ENCODE assay signal across 7 cellular contexts in the genomic region with DNA sequence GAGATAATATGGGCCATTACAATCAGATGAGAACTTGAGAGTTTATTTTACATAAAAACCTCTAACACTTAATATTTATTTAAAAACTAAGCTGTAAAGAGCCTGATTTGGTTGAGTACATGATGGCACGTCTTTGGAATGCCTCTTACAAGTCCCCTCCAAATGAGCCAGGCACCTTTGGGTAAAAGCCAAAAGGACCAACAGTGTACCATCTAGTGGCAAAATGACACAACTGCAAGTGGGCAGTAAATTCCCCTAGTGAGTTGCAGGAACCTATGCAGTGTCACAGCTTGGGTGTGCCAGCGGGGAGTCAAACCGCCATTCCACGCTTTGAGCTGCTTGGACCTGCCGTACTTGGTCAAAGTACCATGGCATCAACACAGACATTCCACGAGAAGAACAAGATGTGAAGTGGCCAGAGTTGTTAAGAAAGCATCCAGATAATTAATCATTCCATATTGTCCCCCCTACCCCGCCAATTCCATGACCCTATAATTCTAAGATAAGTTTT.
DNase-seq lines count a peak whose midpoint lies in the region; ATAC-seq and TF ChIP-seq lines count a peak whose summit lies in the region.

No MANE protein-coding gene starts in this region.

- no peak overlapping the region for H3K9ac ChIP-seq in KMS-11
- no peak overlapping the region for H3K9ac ChIP-seq in SK-N-SH
- H3K9ac ChIP-seq in liver (ENCODE audit: low read depth in 1 of 2, low read length in 2 of 2), result no peak overlapping the region
- H3K9ac ChIP-seq in stomach smooth muscle (ENCODE audit: low read length in 2 of 2), result peak overlapping the region; percentile 35 to 73

- no peak for TF ChIP-seq EP300 in SK-N-SH (IDR thresholded peaks at IDR 0.05; ENCODE audit: borderline replicate concordance in 1 of 2, low read depth in 1 of 2, low read length in 1 of 2)

- CTCF ChIA-PET in SK-N-SH (lab: Yijun Ruan, JAX), result interaction anchor here (0.7 to 13.9 kb wide), 41 partner anchors 8 to 850 kb away, joined by 3 to 136 read pairs (median 5); a partner anchor contains a TSS

- H3K36me3 ChIP-seq in DOHH2 (ENCODE audit: control insufficient read depth, low read length) (no peaks in the 10 kb centered on the region), KMS-11 (ENCODE audit: insufficient read depth) (no peaks in the 10 kb centered on the region), SK-N-SH (replicated peaks in 1 of 2; ENCODE audit: control insufficient read depth in 1 of 2, insufficient read depth in 2 of 2, low read length in 1 of 2) (no peaks in the 10 kb centered on the region), liver (ENCODE audit: control insufficient read depth in 4 of 4, insufficient read depth in 3 of 4, low read depth in 1 of 4, low read length in 3 of 4) (no peaks in the 10 kb centered on the region), stomach smooth muscle (ENCODE audit: control insufficient read depth in 2 of 2, insufficient read depth in 2 of 2, low read length in 2 of 2) (peaks cover 0 to under 1% of the 10 kb centered on the region in 2 donors)

- H4K20me1 ChIP-seq in DOHH2 (ENCODE audit: control insufficient read depth, insufficient read depth, low read depth, low read length) (no peaks in the 10 kb centered on the region), KMS-11 (ENCODE audit: insufficient read depth) (no peaks in the 10 kb centered on the region), SK-N-SH (ENCODE audit: insufficient read depth) (no peaks in the 10 kb centered on the region)

- H3K4me1 ChIP-seq in DOHH2 (ENCODE audit: control insufficient read depth, low read length) (no peaks in the 10 kb centered on the region), KMS-11 (ENCODE audit: low read depth, poor library complexity, severe bottlenecking) (peaks cover 13% of the 10 kb centered on the region), SK-N-SH (ENCODE audit: control insufficient read depth in 1 of 2, insufficient read depth in 2 of 2, low read depth in 1 of 2, low read length in 1 of 2) (peaks cover 4% of the 10 kb centered on the region in 2 experiments; a peak in 2 of 4 replicates), liver (ENCODE audit: control insufficient read depth in 4 of 4, insufficient read depth in 4 of 4, low read length in 3 of 4) (peaks cover 2 to 35% (median 21%) of the 10 kb centered on the region in 4 donors), stomach smooth muscle (ENCODE audit: control insufficient read depth, insufficient read depth, low read length) (peaks cover 75% of the 10 kb centered on the region)

- H3K27me3 ChIP-seq in DOHH2 (ENCODE audit: control insufficient read depth, low read length), result peaks cover 12% of the 10 kb centered on the region
- H3K27me3 ChIP-seq in KMS-11 (ENCODE audit: insufficient read depth, low read depth), result peaks cover 18% of the 10 kb centered on the region
- H3K27me3 ChIP-seq in SK-N-SH (ENCODE audit: insufficient read depth), result no peaks in the 10 kb centered on the region
- no peaks in the 10 kb centered on the region for H3K27me3 ChIP-seq in liver (ENCODE audit: control insufficient read depth in 4 of 4, insufficient read depth in 4 of 4, low read length in 3 of 4)
- H3K27me3 ChIP-seq in stomach smooth muscle (ENCODE audit: control insufficient read depth in 1 of 2, insufficient read depth in 2 of 2, low read length in 2 of 2), result no peaks in the 10 kb centered on the region

- H3K4me2 ChIP-seq in DOHH2 (ENCODE audit: low read length), result no peak overlapping the region
- peak overlapping the region; percentile 10; the same call in 1 of the 2 replicates for H3K4me2 ChIP-seq in KMS-11
- H3K4me2 ChIP-seq in SK-N-SH, result peak overlapping the region; percentile 46; the same call in 1 of the 2 replicates

- peak; percentile 62 for ATAC-seq in GM21390 (IDR thresholded peaks at IDR 0.05; ENCODE audit: unreplicated experiment)

- H3K9me3 ChIP-seq in DOHH2 (ENCODE audit: control insufficient read depth, insufficient read depth, low read length) (no peaks in the 10 kb centered on the region), SK-N-SH (no peaks in the 10 kb centered on the region), liver (ENCODE audit: control insufficient read depth in 4 of 4, low read length in 3 of 4) (no peaks in the 10 kb centered on the region), stomach smooth muscle (ENCODE audit: control insufficient read depth in 2 of 2, low read length in 2 of 2) (no peaks in the 10 kb centered on the region)

- 39% methylated on average over 5 of the region's 7 CpGs for WGBS in SK-N-SH (ENCODE audit: low lambda C conversion rate)
- 23% methylated on average over 7 of the region's 7 CpGs for WGBS in liver

- H3K27ac ChIP-seq in DOHH2 (ENCODE audit: low read depth, low read length) (no peak overlapping the region), KMS-11 (no peak overlapping the region), SK-N-SH (ENCODE audit: low read depth in 2 of 2, low read length in 1 of 2) (0 out of 4 replicates have a peak overlapping the region, but pooled peaks of 1 of the 2 experiments have one; percentile 16), liver (ENCODE audit: low read depth in 1 of 2, low read length in 2 of 2) (peak overlapping the region; percentile 78 to 81), stomach smooth muscle (ENCODE audit: low read length) (peak overlapping the region; percentile 98)

- no peak overlapping the region for H2AFZ ChIP-seq in KMS-11 (ENCODE audit: low read depth)
- no peak overlapping the region; the same call in 1 of the 2 replicates for H2AFZ ChIP-seq in SK-N-SH (ENCODE audit: low read depth)

- TF ChIP-seq RAD21 in SK-N-SH (IDR thresholded peaks at IDR 0.05; ENCODE audit: low read length) (peak; percentile 64), liver (IDR thresholded peaks at IDR 0.05) (peak; percentile 68 to 85)

- POLR2A ChIA-PET in SK-N-SH (lab: Yijun Ruan, JAX), result no interaction called here

- H3F3A ChIP-seq in DOHH2 (ENCODE audit: control insufficient read depth, insufficient read depth) (no peaks in the 10 kb centered on the region), SK-N-SH (replicated peaks; ENCODE audit: insufficient read depth) (peaks cover 8% of the 10 kb centered on the region)

- H3K4me3 ChIP-seq in DOHH2 (ENCODE audit: low read length) (no peak overlapping the region), KMS-11 (IDR thresholded peaks at IDR 0.05; ENCODE audit: insufficient read depth, low read depth, low read length) (no peak overlapping the region), SK-N-SH (ENCODE audit: low read depth in 2 of 2, low read length in 1 of 2) (no peak overlapping the region), liver (ENCODE audit: low read depth in 1 of 3, low read length in 3 of 3) (no peak overlapping the region), stomach smooth muscle (ENCODE audit: low read length in 2 of 2) (peak overlapping the region in 1 of 2 donors; percentile 35)

- no peaks in the 10 kb centered on the region for H3K9me2 ChIP-seq in DOHH2 (replicated peaks; ENCODE audit: control insufficient read depth, low read length)
- no peaks in the 10 kb centered on the region for H3K9me2 ChIP-seq in SK-N-SH

- TF ChIP-seq CTCF in DOHH2 (IDR thresholded peaks at IDR 0.05; ENCODE audit: low read depth, low read length, poor library complexity, severe bottlenecking), result peak; percentile 77
- peak; percentile 93 for TF ChIP-seq CTCF in KMS-11 (conservative IDR thresholded peaks at IDR 0.05; ENCODE audit: low read depth, low read length)
- TF ChIP-seq CTCF in SK-N-SH (IDR thresholded peaks at IDR 0.05), result peak; percentile 81
- peak; percentile 93 for TF ChIP-seq CTCF in liver (IDR thresholded peaks at IDR 0.05; ENCODE audit: low read depth, low read length, missing input control)

- H3K79me2 ChIP-seq in DOHH2 (ENCODE audit: control insufficient read depth, low read length) (no peaks in the 10 kb centered on the region), KMS-11 (ENCODE audit: insufficient read depth, low read depth) (no peaks in the 10 kb centered on the region), SK-N-SH (ENCODE audit: insufficient read depth) (no peaks in the 10 kb centered on the region)

- DNase-seq in SK-N-SH (peak; percentile 67), dedifferentiated amniotic fluid mesenchymal stem cell (ENCODE audit: extremely low spot score) (peak; percentile 27)

TF ChIP-seq in SK-N-SH, 30 proteins besides CTCF, POLR2A, EP300 and RAD21:
- peak; percentile 57 for TF ChIP-seq NFIC (IDR thresholded peaks at IDR 0.05; ENCODE audit: borderline replicate concordance)
- TF ChIP-seq TAF1 (IDR thresholded peaks at IDR 0.05; ENCODE audit: borderline replicate concordance, low read depth, low read length), result no peak
- TF ChIP-seq RFX5 (IDR thresholded peaks at IDR 0.05; ENCODE audit: low read length), result 0 out of 2 replicates have a peak, but pooled peaks have one; percentile 32
- peak; percentile 70 for TF ChIP-seq SMC3 (IDR thresholded peaks at IDR 0.05; ENCODE audit: low read depth, low read length)

TF ChIP-seq in liver, 16 proteins besides CTCF, POLR2A, EP300 and RAD21 (continues in another document):
- TF ChIP-seq, protein P1, sequence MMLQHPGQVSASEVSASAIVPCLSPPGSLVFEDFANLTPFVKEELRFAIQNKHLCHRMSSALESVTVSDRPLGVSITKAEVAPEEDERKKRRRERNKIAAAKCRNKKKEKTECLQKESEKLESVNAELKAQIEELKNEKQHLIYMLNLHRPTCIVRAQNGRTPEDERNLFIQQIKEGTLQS (IDR thresholded peaks at IDR 0.05), result no peak
- TF ChIP-seq FOXA1 (IDR thresholded peaks at IDR 0.05) (no peak), FOXA2 (IDR thresholded peaks at IDR 0.05) (no peak), NR2F2 (IDR thresholded peaks at IDR 0.05) (peak; percentile 40), GABPA (IDR thresholded peaks at IDR 0.05 in 1 of 2, conservative IDR thresholded peaks at IDR 0.05 in 1 of 2) (no peak), YY1 (IDR thresholded peaks at IDR 0.05) (peak; percentile 45), RXRA (IDR thresholded peaks at IDR 0.05) (peak in 1 of 2 donors; percentile 5), EGR1 (IDR thresholded peaks at IDR 0.05; ENCODE audit: low read depth in 2 of 2) (no peak)
- TF ChIP-seq, protein P2, sequence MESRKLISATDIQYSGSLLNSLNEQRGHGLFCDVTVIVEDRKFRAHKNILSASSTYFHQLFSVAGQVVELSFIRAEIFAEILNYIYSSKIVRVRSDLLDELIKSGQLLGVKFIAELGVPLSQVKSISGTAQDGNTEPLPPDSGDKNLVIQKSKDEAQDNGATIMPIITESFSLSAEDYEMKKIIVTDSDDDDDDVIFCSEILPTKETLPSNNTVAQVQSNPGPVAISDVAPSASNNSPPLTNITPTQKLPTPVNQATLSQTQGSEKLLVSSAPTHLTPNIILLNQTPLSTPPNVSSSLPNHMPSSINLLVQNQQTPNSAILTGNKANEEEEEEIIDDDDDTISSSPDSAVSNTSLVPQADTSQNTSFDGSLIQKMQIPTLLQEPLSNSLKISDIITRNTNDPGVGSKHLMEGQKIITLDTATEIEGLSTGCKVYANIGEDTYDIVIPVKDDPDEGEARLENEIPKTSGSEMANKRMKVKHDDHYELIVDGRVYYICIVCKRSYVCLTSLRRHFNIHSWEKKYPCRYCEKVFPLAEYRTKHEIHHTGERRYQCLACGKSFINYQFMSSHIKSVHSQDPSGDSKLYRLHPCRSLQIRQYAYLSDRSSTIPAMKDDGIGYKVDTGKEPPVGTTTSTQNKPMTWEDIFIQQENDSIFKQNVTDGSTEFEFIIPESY (IDR thresholded peaks at IDR 0.05), result no peak

Comparison
In these comparisons a context has a peak if more than half of its experiments do, and no peak if none do; other contexts are left out.
1. H3K27ac ChIP-seq: peak in liver (2 of 2) and stomach smooth muscle (single experiment); none in DOHH2 (single experiment) and KMS-11 (single experiment).
2. H3K9ac ChIP-seq: peak in stomach smooth muscle (2 of 2); none in KMS-11 (single experiment), SK-N-SH (single experiment) and liver (0 of 2).
3. Peak in every context shown above with its lines, with median percentiles within 50 percentile points of each other: CTCF ChIP-seq.